In the genomic region with DNA sequence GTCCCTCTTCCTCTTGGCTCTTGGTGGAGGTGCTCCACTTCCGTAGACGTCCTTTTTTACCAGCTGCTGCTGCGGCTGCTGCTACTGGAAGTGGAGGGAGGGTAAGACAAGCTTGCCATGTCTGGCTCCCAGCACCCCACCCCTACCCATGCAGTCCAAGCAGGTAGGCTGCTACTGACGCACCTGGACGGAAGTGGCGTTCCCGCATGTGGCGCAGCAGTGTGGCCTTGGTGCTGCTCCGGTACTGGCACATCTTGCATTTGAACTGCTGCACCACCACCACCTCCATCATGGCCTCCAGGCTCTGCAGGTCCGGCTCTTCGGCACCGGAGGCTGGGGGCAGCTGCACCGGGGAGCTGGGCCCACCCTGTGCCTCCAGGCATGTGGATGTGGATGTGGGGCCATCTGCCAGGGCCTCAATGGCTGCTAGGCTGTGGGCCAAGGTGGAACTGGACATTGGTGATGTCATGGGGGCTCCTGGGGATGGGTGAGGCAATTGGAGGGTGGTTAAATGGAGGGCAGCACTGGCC, we compare ENCODE assay signal across 1 cellular context.
TF ChIP-seq lines count a peak whose summit lies in the region.

No MANE protein-coding gene starts in this region.

TF ChIP-seq in GM12878, 131 proteins besides CTCF, POLR2A, EP300 and RAD21:
- TF ChIP-seq ZNF384 (IDR thresholded peaks at IDR 0.05; ENCODE audit: borderline replicate concordance, low read depth, low read length), result no peak
- no peak for TF ChIP-seq STAT3 (IDR thresholded peaks at IDR 0.05; ENCODE audit: low read depth, low read length)
- no peak for TF ChIP-seq CHD4 (IDR thresholded peaks at IDR 0.05)
- TF ChIP-seq SMARCA5 (IDR thresholded peaks at IDR 0.05), result no peak
- no peak for TF ChIP-seq ZNF274 (IDR thresholded peaks at IDR 0.05; ENCODE audit: insufficient read depth, insufficient read length)
- no peak for TF ChIP-seq RB1 (IDR thresholded peaks at IDR 0.05; ENCODE audit: borderline replicate concordance)
